Comparison of ENCODE assay signal across 1 cellular context in genomic region chr20:35284267-35284991, GRCh38.
TF ChIP-seq lines count a peak whose summit lies in the region.

EIF6 (minus strand) TSS chr20:35284772; CDS start chr20:35284487, 285 bp downstream.

TF ChIP-seq in K562, 482 proteins besides CTCF, POLR2A, EP300 and RAD21 (continued from another document):
- TF ChIP-seq ZBTB11 (CRISPR knock-in tag; IDR thresholded peaks at IDR 0.05), result peak; percentile 26 to 95 (median 69); a peak in 4 of 6 replicates
- TF ChIP-seq, protein P1, sequence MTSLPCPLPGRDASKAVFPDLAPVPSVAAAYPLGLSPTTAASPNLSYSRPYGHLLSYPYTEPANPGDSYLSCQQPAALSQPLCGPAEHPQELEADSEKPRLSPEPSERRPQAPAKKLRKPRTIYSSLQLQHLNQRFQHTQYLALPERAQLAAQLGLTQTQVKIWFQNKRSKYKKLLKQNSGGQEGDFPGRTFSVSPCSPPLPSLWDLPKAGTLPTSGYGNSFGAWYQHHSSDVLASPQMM (CRISPR knock-in tag; IDR thresholded peaks at IDR 0.05), result no peak
- peak; percentile 64 for TF ChIP-seq ZBTB7A (IDR thresholded peaks at IDR 0.05; ENCODE audit: borderline replicate concordance, control insufficient read depth, low read depth, low read length)
- TF ChIP-seq ZNF24 (IDR thresholded peaks at IDR 0.05), result peak; percentile 94
- peak; percentile 87 for TF ChIP-seq FOXP1 (CRISPR knock-in tag; IDR thresholded peaks at IDR 0.05)
- peak; percentile 85 for TF ChIP-seq POLR2G (IDR thresholded peaks at IDR 0.05; ENCODE audit: low read depth, low read length)
- peak; percentile 73; the same call in 1 of the 2 replicates for TF ChIP-seq ETS1 (conservative IDR thresholded peaks at IDR 0.05; ENCODE audit: control insufficient read depth, low read depth, low read length)
- peak in 1 of 2 experiments; percentile 87; a peak in 2 of 4 replicates for TF ChIP-seq KDM4B (IDR thresholded peaks at IDR 0.05; ENCODE audit: borderline replicate concordance in 2 of 2, low read depth in 1 of 2)
- TF ChIP-seq HMGN3 (IDR thresholded peaks at IDR 0.05; ENCODE audit: borderline replicate concordance, extremely low read depth, insufficient read length, low read depth, low read length), result peak; percentile 67
- no peak for TF ChIP-seq STAT6 (CRISPR knock-in tag; IDR thresholded peaks at IDR 0.05)
- TF ChIP-seq ZNF12 (CRISPR knock-in tag; IDR thresholded peaks at IDR 0.05), result peak; percentile 34; the same call in 1 of the 2 replicates
- 0 out of 2 replicates have a peak, but pooled peaks have one; percentile 23 for TF ChIP-seq CREB1 (IDR thresholded peaks at IDR 0.05)
- TF ChIP-seq CREB1 (CRISPR knock-in tag; IDR thresholded peaks at IDR 0.05), result no peak
- no peak for TF ChIP-seq ILK (tag; IDR thresholded peaks at IDR 0.05; ENCODE audit: borderline replicate concordance, low read depth)
- TF ChIP-seq HCFC1 (IDR thresholded peaks at IDR 0.05; ENCODE audit: low read depth, low read length), result peak; percentile 79
- TF ChIP-seq RUNX1 (IDR thresholded peaks at IDR 0.05; ENCODE audit: low read depth), result no peak
- TF ChIP-seq, protein P2, sequence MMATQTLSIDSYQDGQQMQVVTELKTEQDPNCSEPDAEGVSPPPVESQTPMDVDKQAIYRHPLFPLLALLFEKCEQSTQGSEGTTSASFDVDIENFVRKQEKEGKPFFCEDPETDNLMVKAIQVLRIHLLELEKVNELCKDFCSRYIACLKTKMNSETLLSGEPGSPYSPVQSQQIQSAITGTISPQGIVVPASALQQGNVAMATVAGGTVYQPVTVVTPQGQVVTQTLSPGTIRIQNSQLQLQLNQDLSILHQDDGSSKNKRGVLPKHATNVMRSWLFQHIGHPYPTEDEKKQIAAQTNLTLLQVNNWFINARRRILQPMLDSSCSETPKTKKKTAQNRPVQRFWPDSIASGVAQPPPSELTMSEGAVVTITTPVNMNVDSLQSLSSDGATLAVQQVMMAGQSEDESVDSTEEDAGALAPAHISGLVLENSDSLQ (IDR thresholded peaks at IDR 0.05), result peak; percentile 43
- 0 out of 2 replicates have a peak, but pooled peaks have one; percentile 59 for TF ChIP-seq CBX1 (IDR thresholded peaks at IDR 0.05; ENCODE audit: low read depth)
- TF ChIP-seq E2F8 (IDR thresholded peaks at IDR 0.05; ENCODE audit: low read depth, partially characterized antibody), result peak; percentile 88
